In the genomic region with DNA sequence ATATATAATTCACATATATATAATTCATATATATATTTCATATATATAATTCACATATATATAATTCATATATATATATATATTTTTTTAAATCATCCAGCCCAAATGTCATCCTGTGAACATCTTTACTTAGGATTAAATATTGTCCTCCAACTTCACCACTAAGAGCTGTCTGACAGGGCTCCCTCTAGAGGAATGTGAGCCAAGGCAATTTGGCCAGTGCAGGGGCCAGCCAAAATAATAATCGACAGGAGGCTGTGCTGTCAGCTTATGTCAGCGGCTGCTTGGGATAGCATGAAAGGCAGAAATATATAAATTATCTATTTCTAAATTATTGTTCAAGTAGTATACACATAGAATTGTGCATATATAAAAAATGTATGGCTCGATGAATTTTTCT, we compare ENCODE assay signal across 12 cellular contexts. TPM values are rescaled to one million over a fixed set of nuclear protein-coding genes. Genes with fewer than 3 reads are reported as not detected.
A peak's percentile ranks its signal among the peaks of the same experiment; 100 is the strongest.
DNase-seq lines count a peak whose midpoint lies in the region; ATAC-seq and TF ChIP-seq lines count a peak whose summit lies in the region.
"Had no signal": no experiment of that assay in that cellular context is flagged by ENCODE, and none has a peak within 500 bp of the region (broad histone marks: within the 10 kb centered on the region; RNA-seq: fewer than 3 reads in every experiment).

No MANE protein-coding gene starts in this region.

- no peaks in the 10 kb centered on the region for H3K4me1 ChIP-seq in uterus

- H3K36me3 ChIP-seq in kidney epithelial cell (ENCODE audit: control insufficient read depth, insufficient read depth, low read length) (no peaks in the 10 kb centered on the region), uterus (no peaks in the 10 kb centered on the region)

- H3K4me3 ChIP-seq in kidney epithelial cell (ENCODE audit: low read depth, low read length) = no peak overlapping the region
- no peak overlapping the region for H3K4me3 ChIP-seq in uterus

- ATAC-seq in HG02623 (IDR thresholded peaks at IDR 0.05; ENCODE audit: unreplicated experiment) = no peak
- no peak for ATAC-seq in HG03135 (IDR thresholded peaks at IDR 0.05; ENCODE audit: unreplicated experiment)

- TF ChIP-seq CTCF in CD14-positive monocyte (IDR thresholded peaks at IDR 0.05) (peak; percentile 7), kidney epithelial cell (IDR thresholded peaks at IDR 0.05; ENCODE audit: insufficient read depth, low read length, poor library complexity, severe bottlenecking) (peak; percentile 37), uterus (IDR thresholded peaks at IDR 0.05) (no peak)

- no peaks in the 10 kb centered on the region for H3K9me3 ChIP-seq in uterus

- H3K9me3 Mint-ChIP-seq in CD14-positive monocyte = no peaks in the 10 kb centered on the region

- intact Hi-C loops in CD14-positive monocyte (cut with micrococcal nuclease) (no loop called here), uterus (cut with DNase I; ENCODE audit: low total_unique reads) (no loop called here)

- DNase-seq in CD14-positive monocyte (ENCODE audit: low spot score) = no peak
- peak; percentile 1 for DNase-seq in HS-27A (ENCODE audit: low read depth)
- peak; percentile 3 for DNase-seq in amniotic epithelial cell (ENCODE audit: low read depth)
- DNase-seq in kidney epithelial cell (ENCODE audit: low read depth) = no peak
- no peak for DNase-seq in uterus
- no peak for DNase-seq in medulla oblongata (ENCODE audit: extremely low spot score)
- DNase-seq: activated effector memory CD4-positive, alpha-beta T cell treated with Interleukin-2 at 50 U/mL for 16 hours; NCI-H2171 treated with DMSO at 0.1 percent for 48 hours; stimulated activated CD4-positive, alpha-beta T cell treated with anti-CD3 and anti-CD28 coated beads, Interleukin-12 subunit alpha, Interleukin-12 subunit beta, amount 100 ng/mL, for 4 hours; T1000 had no signal

- no peak for TF ChIP-seq POLR2A in uterus (IDR thresholded peaks at IDR 0.05)

- no peak overlapping the region for H3K27ac ChIP-seq in uterus

- no peaks in the 10 kb centered on the region for H3K36me3 Mint-ChIP-seq in CD14-positive monocyte

- H3K4me3 Mint-ChIP-seq in CD14-positive monocyte = no peak overlapping the region

- peaks cover 0 to 13% (median 1%) of the 10 kb centered on the region in 3 donors for H3K27me3 Mint-ChIP-seq in CD14-positive monocyte (ENCODE audit: low read depth in 3 of 3)

- H3K27me3 ChIP-seq in kidney epithelial cell (ENCODE audit: control insufficient read depth, insufficient read depth, low read length) = peaks cover 6% of the 10 kb centered on the region
- H3K27me3 ChIP-seq in uterus = peaks cover 0 to 2% of the 10 kb centered on the region in 2 donors

- H3K4me1 Mint-ChIP-seq in CD14-positive monocyte = no peaks in the 10 kb centered on the region

- no peak overlapping the region for H3K27ac Mint-ChIP-seq in CD14-positive monocyte

RNA-seq across cellular contexts. Expression of a gene that starts 29.5 kb away (rescaled TPM):
- not detected for polyA plus RNA-seq in CD14-positive monocyte
- total RNA-seq in kidney epithelial cell = 1.4 and 2.3 TPM in 2 replicates
- 10 to 100 TPM in 1 of 4 donors, under 1 TPM in 1, not detected in 2; 0.18 to 15.7 TPM for total RNA-seq in uterus

RNA-seq across cellular contexts. Expression of a gene that starts 54.1 kb away (rescaled TPM):
- 1 to 10 TPM; 1.6 to 1.9 TPM for polyA plus RNA-seq in CD14-positive monocyte
- total RNA-seq in kidney epithelial cell (3.3 and 4.1 TPM in 2 replicates), uterus (1 to 10 TPM; 1.5 to 9.2 (median 5.7) TPM)

Comparison
In these comparisons a context has a peak if more than half of its experiments do, and no peak if none do; other contexts are left out.
1. DNase-seq: peak in HS-27A (single experiment) and amniotic epithelial cell (single experiment); none in CD14-positive monocyte (single experiment), kidney epithelial cell (single experiment), uterus (0 of 2) and medulla oblongata (single experiment).
2. CTCF ChIP-seq: peak in CD14-positive monocyte (single experiment) and kidney epithelial cell (single experiment); none in uterus (0 of 4).